ENCODE assay signal across 10 cellular contexts in genomic region chr19:38213911-38214625, GRCh38. TPM values are rescaled to one million over a fixed set of nuclear protein-coding genes. Genes with fewer than 3 reads are reported as not detected.
DNase-seq lines count a peak whose midpoint lies in the region; ATAC-seq, FAIRE-seq and TF ChIP-seq lines count a peak whose summit lies in the region.
"Had no signal": no experiment of that assay in that cellular context is flagged by ENCODE, and none has a peak within 500 bp of the region (broad histone marks: within the 10 kb centered on the region; RNA-seq: fewer than 3 reads in every experiment).

No MANE protein-coding gene starts in this region.

- ATAC-seq in A549 (peak; percentile 37 to 46), upper lobe of right lung (no peak), GM19395 (IDR thresholded peaks at IDR 0.05; ENCODE audit: unreplicated experiment) (no peak)

- DNase-seq in A549 (ENCODE audit: low read depth in 1 of 2, low spot score in 1 of 2) (peak in 1 of 2 experiments; percentile 81), H54 (ENCODE audit: insufficient read length, low spot score) (peak; percentile 99), T-helper 9 cell (peak; percentile 36), astrocyte of the spinal cord (ENCODE audit: low read depth, low spot score) (peak; percentile 93), renal cortical epithelial cell (ENCODE audit: low read depth) (peak; percentile 89), upper lobe of right lung (no peak), NCI-H187 treated with DMSO at 0.1 percent for 48 hours (lab: John Stamatoyannopoulos, UW) (no peak)

- TF ChIP-seq CTCF in A549 (IDR thresholded peaks at IDR 0.05): no peak
- no peak for TF ChIP-seq CTCF in astrocyte of the spinal cord (IDR thresholded peaks at IDR 0.05; ENCODE audit: low read depth, low read length)
- no peak for TF ChIP-seq CTCF in upper lobe of right lung (IDR thresholded peaks at IDR 0.05)

- TF ChIP-seq EP300 in A549 (IDR thresholded peaks at IDR 0.05): no peak

- H3K9me3 ChIP-seq in A549 (no peaks in the 10 kb centered on the region), upper lobe of right lung (no peaks in the 10 kb centered on the region)

- H3K27me3 ChIP-seq in upper lobe of right lung: peaks cover 22% of the 10 kb centered on the region

- CTCF ChIA-PET in A549 (lab: Yijun Ruan, JAX): interaction anchor here (0.6 to 4.0 kb wide), 7 partner anchors 11 to 311 kb away, joined by 3 to 20 read pairs (median 5); partner anchors contain the start of gene CATSPERG

- H3K4me1 ChIP-seq in A549 (peaks cover 24% of the 10 kb centered on the region; the same call in 2 of the 3 replicates), upper lobe of right lung (peaks cover 23% of the 10 kb centered on the region)

- H3K36me3 ChIP-seq in upper lobe of right lung: no peaks in the 10 kb centered on the region

- FAIRE-seq in A549 (lab: Jason Lieb, UNC) (no peak), H54 (lab: Jason Lieb, UNC) (peak; percentile 58)
- FAIRE-seq: colon, G401.6 had no signal

- 74% methylated on average over 24 of the region's 24 CpGs for WGBS in A549 (ENCODE audit: missing lambda C conversion rate)

- TF ChIP-seq POLR2A in A549 (IDR thresholded peaks at IDR 0.05; ENCODE audit: low read length) (no peak), H54 (IDR thresholded peaks at IDR 0.05; ENCODE audit: low read depth, low read length) (no peak)

- H3K27ac ChIP-seq in A549 (no peak overlapping the region), upper lobe of right lung (no peak overlapping the region)

- POLR2A ChIA-PET in A549 (lab: Yijun Ruan, JAX): no interaction called here

- H3K4me2 ChIP-seq in A549: no peak overlapping the region

- no peak for TF ChIP-seq RAD21 in A549 (conservative IDR thresholded peaks at IDR 0.05 in 1 of 2, IDR thresholded peaks at IDR 0.05 in 1 of 2)

- no peak overlapping the region for H3K4me3 ChIP-seq in A549
- H3K4me3 ChIP-seq in astrocyte of the spinal cord (ENCODE audit: low read depth, low read length): no peak overlapping the region
- H3K4me3 ChIP-seq in upper lobe of right lung: no peak overlapping the region

- in situ Hi-C loops in astrocyte of the spinal cord (cut with HindIII; ENCODE audit: low sequenced_read_pairs): no loop called here

- intact Hi-C loops in upper lobe of right lung (cut with DNase I): no loop called here

TF ChIP-seq in A549, 52 proteins besides CTCF, POLR2A, EP300 and RAD21:
- no peak for TF ChIP-seq CEBPB (IDR thresholded peaks at IDR 0.05)
- no peak for TF ChIP-seq HES2 (IDR thresholded peaks at IDR 0.05)
- TF ChIP-seq NPAS2 (CRISPR knock-in tag; IDR thresholded peaks at IDR 0.05; ENCODE audit: borderline replicate concordance): no peak
- TF ChIP-seq RCOR1 (IDR thresholded peaks at IDR 0.05; ENCODE audit: low read depth, low read length): no peak
- no peak for TF ChIP-seq HMGXB4 (CRISPR knock-in tag; IDR thresholded peaks at IDR 0.05; ENCODE audit: borderline replicate concordance)
- peak; percentile 30 for TF ChIP-seq MAFK (IDR thresholded peaks at IDR 0.05; ENCODE audit: partially characterized antibody)
- TF ChIP-seq RNF2 (IDR thresholded peaks at IDR 0.05; ENCODE audit: borderline replicate concordance, low read depth): no peak
- TF ChIP-seq FOSL2 (IDR thresholded peaks at IDR 0.05): no peak
- 0 out of 2 replicates have a peak, but pooled peaks have one; percentile 21 for TF ChIP-seq FOSL2 (CRISPR knock-in tag; IDR thresholded peaks at IDR 0.05)

RNA-seq across cellular contexts. Expression of gene DPF1, which starts 10.0 kb away (rescaled TPM):
- polyA plus RNA-seq in A549 (2011; rRNA removed) (1.3 and 2.1 TPM in 2 replicates), A549 (2017; fragmentation: RNase III; extraction: RNeasy Plus Mini Kit Qiagen cat#74134 plus additional on column Dnase treatment) (4.4 to 6.8 TPM (median 5.3 TPM) in 3 replicates)
- 5.0 and 5.1 TPM in 2 replicates for polyA plus RNA-seq in A549 (2012; cell fraction: cytosol; rRNA removed)
- polyA plus RNA-seq in A549 (2012; cell fraction: nucleus; rRNA removed): 11.4 and 12.1 TPM in 2 replicates
- polyA minus RNA-seq in A549 (2011; rRNA and poly(A)+ RNA removed): 1.6 and 2.8 TPM in 2 replicates
- total RNA-seq in renal cortical epithelial cell (0.10 TPM in 1 of 2 replicates, not detected in the other), upper lobe of right lung (not detected)

RNA-seq across cellular contexts. Expression of gene PPP1R14A, which starts 42.1 kb away (rescaled TPM):
- polyA plus RNA-seq in A549 (2011; rRNA removed) (14.6 and 30.5 TPM in 2 replicates), A549 (2017; fragmentation: RNase III; extraction: RNeasy Plus Mini Kit Qiagen cat#74134 plus additional on column Dnase treatment) (88.6 to 99.6 TPM (median 99.5 TPM) in 3 replicates)
- polyA plus RNA-seq in A549 (2012; cell fraction: cytosol; rRNA removed): 281 and 324 TPM in 2 replicates
- polyA plus RNA-seq in A549 (2012; cell fraction: nucleus; rRNA removed): 99.6 and 180 TPM in 2 replicates
- polyA minus RNA-seq in A549 (2011; rRNA and poly(A)+ RNA removed): 2.9 and 3.1 TPM in 2 replicates
- total RNA-seq in renal cortical epithelial cell (0.75 and 4.5 TPM in 2 replicates), upper lobe of right lung (113 TPM)

RNA-seq across cellular contexts. Expression of gene SPINT2, which starts 50.3 kb away (rescaled TPM):
- polyA plus RNA-seq in A549 (2011; rRNA removed): 343 and 425 TPM in 2 replicates
- 347 and 383 TPM in 2 replicates for polyA plus RNA-seq in A549 (2012; cell fraction: cytosol; rRNA removed)
- polyA plus RNA-seq in A549 (2012; cell fraction: nucleus; rRNA removed): 348 and 443 TPM in 2 replicates
- polyA plus RNA-seq in A549 (2017; fragmentation: RNase III; extraction: RNeasy Plus Mini Kit Qiagen cat#74134 plus additional on column Dnase treatment): 244 to 296 TPM (median 291 TPM) in 3 replicates
- 154 and 156 TPM in 2 replicates for polyA minus RNA-seq in A549 (2011; rRNA and poly(A)+ RNA removed)
- 535 and 1,121 TPM in 2 replicates for total RNA-seq in renal cortical epithelial cell
- 231 TPM for total RNA-seq in upper lobe of right lung

Comparison
In these comparisons a context has a peak if more than half of its experiments do, and no peak if none do; other contexts are left out.
1. ATAC-seq: peak in A549 (2 of 2); none in upper lobe of right lung (single experiment) and GM19395 (single experiment).
2. DNase-seq: peak in H54 (single experiment), T-helper 9 cell (single experiment), astrocyte of the spinal cord (single experiment) and renal cortical epithelial cell (single experiment); none in upper lobe of right lung (single experiment) and NCI-H187 treated with DMSO at 0.1 percent for 48 hours (single experiment).
3. RNA of gene PPP1R14A, which starts 42.1 kb away (total RNA-seq): 113 TPM in upper lobe of right lung (single experiment); 0.75 to 4.5 TPM in renal cortical epithelial cell; every median in the first group is over 10 times any median in the second.